Comparison of ENCODE assay signal across 32 cellular contexts in genomic region chr21:41542727-41543126, GRCh38. TPM values are rescaled to one million over a fixed set of nuclear protein-coding genes. Genes with fewer than 3 reads are reported as not detected.
DNase-seq lines count a peak whose midpoint lies in the region; ATAC-seq, FAIRE-seq and TF ChIP-seq lines count a peak whose summit lies in the region.
"Had no signal": no experiment of that assay in that cellular context is flagged by ENCODE, and none has a peak within 500 bp of the region (broad histone marks: within the 10 kb centered on the region; RNA-seq: fewer than 3 reads in every experiment).

No MANE protein-coding gene starts in this region.

- H3K79me1 ChIP-seq in H1 (ENCODE audit: low read depth, low read length): no peaks in the 10 kb centered on the region

- H4K5ac ChIP-seq in H1 (ENCODE audit: insufficient read length, low read depth, low read length): no peak overlapping the region

- no peak overlapping the region for H3K14ac ChIP-seq in H1 (ENCODE audit: insufficient read length)

- H4K91ac ChIP-seq in H1 (replicated peaks; ENCODE audit: insufficient read length, low read length): no peak overlapping the region

- DNase-seq in H1 (ENCODE audit: low read depth in 1 of 2, low spot score in 2 of 2): no peak
- DNase-seq in progenitor cell of endocrine pancreas (ENCODE audit: low spot score, unreplicated experiment): no peak
- no peak for DNase-seq in natural killer cell
- no peak for DNase-seq in cerebellar cortex (ENCODE audit: low spot score)
- no peak for DNase-seq in glutamatergic neuron
- DNase-seq: 8988T; ACHN; BE2C; C1 segment of cervical spinal cord; CD4-positive, alpha-beta memory T cell; CD4-positive, CD25-positive, alpha-beta regulatory T cell; CD8-positive, alpha-beta memory T cell; COR-L47; DMS 273 treated with DMSO at 0.1 percent for 48 hours; DMS153; DMS53; DMS79; DND-41; EL; GDM1 had no signal

- no peak overlapping the region for H2BK5ac ChIP-seq in H1 (ENCODE audit: low read depth, low read length)

- no peak overlapping the region for H3K4me3 ChIP-seq in HEK293 (ENCODE audit: low read depth, low read length)
- no peak overlapping the region for H3K4me3 ChIP-seq in H1 (ENCODE audit: extremely low read depth in 1 of 4, insufficient read depth in 2 of 4, low read depth in 3 of 4, low read length in 4 of 4)
- H3K4me3 ChIP-seq: BLaER1, GM12878 had no signal

- H3K27ac Mint-ChIP-seq in progenitor cell of endocrine pancreas (peak overlapping the region; percentile 71), natural killer cell (no peak overlapping the region), glutamatergic neuron (ENCODE audit: unreplicated experiment) (no peak overlapping the region)
- H3K27ac Mint-ChIP-seq: CD14-positive monocyte; CD4-positive, alpha-beta memory T cell; CD4-positive, CD25-positive, alpha-beta regulatory T cell; CD8-positive, alpha-beta memory T cell had no signal

- no peak overlapping the region for H3K23ac ChIP-seq in H1 (ENCODE audit: insufficient read length)

- CTCF ChIA-PET in HEK293 (lab: Yijun Ruan, JAX) (interaction anchor here (0.6 kb wide), 2 partner anchors 45 to 257 kb away, joined by 3 to 4 read pairs; no protein-coding TSS in a partner anchor), H1 (lab: Charles Lee; ENCODE audit: partially characterized antibody) (no interaction called here)

- H3K9me3 ChIP-seq in HEK293 (ENCODE audit: control insufficient read depth, insufficient read depth, low read depth, low read length): no peaks in the 10 kb centered on the region
- no peaks in the 10 kb centered on the region for H3K9me3 ChIP-seq in H1 (ENCODE audit: insufficient read depth in 2 of 2, low read depth in 1 of 2, low read length in 1 of 2)
- H3K9me3 ChIP-seq: BE2C, BLaER1 had no signal

- no peak overlapping the region for H3K18ac ChIP-seq in H1 (ENCODE audit: extremely low read depth, low read length)

- TF ChIP-seq RAD21 in H1 (IDR thresholded peaks at IDR 0.05 in 1 of 2, conservative IDR thresholded peaks at IDR 0.05 in 1 of 2; ENCODE audit: low read depth in 2 of 2, low read length in 2 of 2): no peak

- H3K4me1 ChIP-seq in HEK293 (ENCODE audit: control insufficient read depth, insufficient read depth, low read length) (no peaks in the 10 kb centered on the region), H1 (replicated peaks in 1 of 4; ENCODE audit: control insufficient read depth in 3 of 4, insufficient read depth in 4 of 4, low read length in 3 of 4) (peaks cover 0 to 3% (median 2%) of the 10 kb centered on the region in 4 experiments; a peak in 1 of 7 replicates)
- H3K4me1 ChIP-seq: BE2C, BLaER1 had no signal

- no peak overlapping the region for H2BK120ac ChIP-seq in H1 (replicated peaks; ENCODE audit: low read depth, low read length)

- H3K4me3 Mint-ChIP-seq in progenitor cell of endocrine pancreas (ENCODE audit: low read depth) (no peak overlapping the region), natural killer cell (no peak overlapping the region), glutamatergic neuron (ENCODE audit: unreplicated experiment) (no peak overlapping the region)
- H3K4me3 Mint-ChIP-seq: CD14-positive monocyte; CD4-positive, alpha-beta memory T cell; CD4-positive, CD25-positive, alpha-beta regulatory T cell; CD8-positive, alpha-beta memory T cell had no signal

- TF ChIP-seq EP300 in H1 (IDR thresholded peaks at IDR 0.05; ENCODE audit: borderline replicate concordance in 1 of 2, low read depth in 2 of 2, low read length in 2 of 2): no peak

- no peaks in the 10 kb centered on the region for H4K20me1 ChIP-seq in H1 (replicated peaks in 1 of 2; ENCODE audit: control insufficient read depth in 1 of 2, insufficient read depth in 2 of 2, low read length in 2 of 2)
- H4K20me1 ChIP-seq: BLaER1 had no signal

- H2BK15ac ChIP-seq in H1 (ENCODE audit: low read length): no peak overlapping the region

- WGBS in H1 (ENCODE audit: extremely low coverage in 1 of 2, insufficient coverage in 1 of 2, insufficient read length in 1 of 2, insufficient replicate concordance in 2 of 2, low coverage in 1 of 2, low lambda C conversion rate in 2 of 2, missing lambda C conversion rate in 1 of 2), 2 experiments: 69% methylated on average over 6 of the region's 9 CpGs; no CpG with 5 or more reads in 1 of the 2 experiments

- intact Hi-C loops in natural killer cell (cut with micrococcal nuclease): no loop called here

- no peak for ATAC-seq in natural killer cell
- no peak for ATAC-seq in HG02678 (IDR thresholded peaks at IDR 0.05; ENCODE audit: unreplicated experiment)
- ATAC-seq: GM12878 had no signal

- no peak for TF ChIP-seq POLR2A in H1 (IDR thresholded peaks at IDR 0.05; ENCODE audit: control extremely low read depth in 1 of 2, low read depth in 2 of 2, low read length in 2 of 2)

- no peak overlapping the region for H3K4ac ChIP-seq in H1 (replicated peaks; ENCODE audit: insufficient read length, low read depth, low read length)

- H3K9me3 Mint-ChIP-seq in progenitor cell of endocrine pancreas (ENCODE audit: low read depth) (no peaks in the 10 kb centered on the region), natural killer cell (no peaks in the 10 kb centered on the region), glutamatergic neuron (ENCODE audit: unreplicated experiment) (peaks cover 2% of the 10 kb centered on the region)
- H3K9me3 Mint-ChIP-seq: CD14-positive monocyte; CD4-positive, alpha-beta memory T cell; CD8-positive, alpha-beta memory T cell had no signal

- H2AFZ ChIP-seq in H1 (ENCODE audit: low read length): peak overlapping the region; percentile 31; the same call in 1 of the 2 replicates

- H3K36me3 Mint-ChIP-seq in progenitor cell of endocrine pancreas (ENCODE audit: insufficient read depth): no peaks in the 10 kb centered on the region
- no peaks in the 10 kb centered on the region for H3K36me3 Mint-ChIP-seq in natural killer cell
- no peaks in the 10 kb centered on the region for H3K36me3 Mint-ChIP-seq in glutamatergic neuron (ENCODE audit: unreplicated experiment)
- H3K36me3 Mint-ChIP-seq: CD14-positive monocyte; CD4-positive, alpha-beta memory T cell; CD4-positive, CD25-positive, alpha-beta regulatory T cell; CD8-positive, alpha-beta memory T cell had no signal

- no peaks in the 10 kb centered on the region for H3K27me3 ChIP-seq in H1 (replicated peaks in 1 of 4; ENCODE audit: control insufficient read depth in 3 of 4, extremely low read depth in 1 of 4, insufficient read depth in 3 of 4, low read length in 3 of 4)
- H3K27me3 ChIP-seq: BE2C, BLaER1 had no signal

- no peak overlapping the region for H3K4me2 ChIP-seq in H1 (ENCODE audit: insufficient read depth in 1 of 2, low read depth in 2 of 2, low read length in 2 of 2)
- H3K4me2 ChIP-seq: BLaER1 had no signal

- no peak overlapping the region for H2BK20ac ChIP-seq in H1 (ENCODE audit: low read length)

- H2BK12ac ChIP-seq in H1 (ENCODE audit: low read depth, low read length): no peak overlapping the region

- no peak for TF ChIP-seq CTCF in HEK293 (tag by site-specific recombination; IDR thresholded peaks at IDR 0.05)
- TF ChIP-seq CTCF in VCaP (conservative IDR thresholded peaks at IDR 0.05): no peak
- no peak for TF ChIP-seq CTCF in H1 (IDR thresholded peaks at IDR 0.05; ENCODE audit: control extremely low read depth in 1 of 3, insufficient read depth in 1 of 3, low read depth in 1 of 3, low read length in 3 of 3)
- no peak for TF ChIP-seq CTCF in progenitor cell of endocrine pancreas (IDR thresholded peaks at IDR 0.05; ENCODE audit: unreplicated experiment)
- TF ChIP-seq CTCF in natural killer cell (IDR thresholded peaks at IDR 0.05): no peak
- TF ChIP-seq CTCF in glutamatergic neuron (IDR thresholded peaks at IDR 0.05; ENCODE audit: partially characterized antibody, unreplicated experiment): no peak

- H3K36me3 ChIP-seq in HEK293 (ENCODE audit: control insufficient read depth in 2 of 2, insufficient read depth in 1 of 2, low read length in 2 of 2): no peaks in the 10 kb centered on the region
- no peaks in the 10 kb centered on the region for H3K36me3 ChIP-seq in H1 (ENCODE audit: control insufficient read depth in 2 of 4, insufficient read depth in 4 of 4, low read length in 3 of 4)
- H3K36me3 ChIP-seq: BE2C, BLaER1 had no signal

- H3K9ac ChIP-seq in H1 (replicated peaks in 1 of 4; ENCODE audit: extremely low read depth in 1 of 4, low read depth in 3 of 4, low read length in 3 of 4): no peak overlapping the region
- H3K9ac ChIP-seq: BLaER1 had no signal

- H4K8ac ChIP-seq in H1 (ENCODE audit: extremely low read depth, insufficient read depth, low read length): no peak overlapping the region

- H3K27me3 Mint-ChIP-seq in progenitor cell of endocrine pancreas: peaks cover 31% of the 10 kb centered on the region
- peaks cover 9 to 21% of the 10 kb centered on the region in 2 donors for H3K27me3 Mint-ChIP-seq in natural killer cell (ENCODE audit: low read depth in 2 of 2)
- no peaks in the 10 kb centered on the region for H3K27me3 Mint-ChIP-seq in glutamatergic neuron (ENCODE audit: unreplicated experiment)

- no peak overlapping the region for H3K56ac ChIP-seq in H1 (replicated peaks; ENCODE audit: insufficient read length, low read depth, low read length)

- H3K27ac ChIP-seq in HEK293 (ENCODE audit: extremely low read depth, low read depth, low read length): no peak overlapping the region
- H3K27ac ChIP-seq in VCaP: peak overlapping the region; percentile 98; the same call in 1 of the 2 replicates
- H3K27ac ChIP-seq in H1 (ENCODE audit: low read depth, low read length): no peak overlapping the region
- H3K27ac ChIP-seq: BLaER1 had no signal

- no peaks in the 10 kb centered on the region for H3K79me2 ChIP-seq in H1 (ENCODE audit: control insufficient read depth in 1 of 2, insufficient read depth in 2 of 2, low read length in 2 of 2)

- no peak overlapping the region for H2AK5ac ChIP-seq in H1 (ENCODE audit: low read depth, low read length)

- no peak for FAIRE-seq in H1 (lab: Jason Lieb, UNC)
- FAIRE-seq: A204.1, GM12878, GM12892, GM18507 had no signal

- POLR2A ChIA-PET in HEK293 (lab: Yijun Ruan, JAX): no interaction called here
- POLR2A ChIA-PET in H1 (lab: Charles Lee; ENCODE audit: partially characterized antibody): no interaction called here

- no peaks in the 10 kb centered on the region for H3K23me2 ChIP-seq in H1 (ENCODE audit: low read depth, low read length)

- H3K4me1 Mint-ChIP-seq in progenitor cell of endocrine pancreas (ENCODE audit: low read depth): peaks cover 2% of the 10 kb centered on the region
- no peaks in the 10 kb centered on the region for H3K4me1 Mint-ChIP-seq in natural killer cell
- no peaks in the 10 kb centered on the region for H3K4me1 Mint-ChIP-seq in glutamatergic neuron (ENCODE audit: low read depth, unreplicated experiment)

RNA-seq across cellular contexts. Expression of gene TMPRSS2, which starts 34.8 kb away (rescaled TPM):
- total RNA-seq in H1 (2021; fragmentation: NEBNext Ultra II Directional; extraction: Animal tissue kit (Norgen Biotek cat#: 25700)): 9.2 and 13.2 TPM in 2 replicates
- 10.5 and 11.0 TPM in 2 replicates for polyA plus RNA-seq in H1 (2011; rRNA removed)
- 10.5 TPM for polyA plus RNA-seq in H1 (2011; cell fraction: cytosol; rRNA removed)
- 11.6 TPM for polyA plus RNA-seq in H1 (2011; cell fraction: nucleus; rRNA removed)
- polyA plus RNA-seq in H1 (2012, experiment 1 of 2): 10.1 to 11.1 TPM (median 10.6 TPM) in 4 replicates
- 4.4 TPM for polyA plus RNA-seq in H1 (2012, experiment 2 of 2)
- polyA plus RNA-seq in H1 (2013, experiment 1 of 2): 4.3 TPM
- polyA plus RNA-seq in H1 (2013, experiment 2 of 2): 3.7 TPM
- polyA minus RNA-seq in H1 (2011; rRNA and poly(A)+ RNA removed): 11.0 and 12.8 TPM in 2 replicates
- polyA minus RNA-seq in H1 (2011; cell fraction: cytosol; rRNA and poly(A)+ RNA removed): 4.9 TPM
- polyA minus RNA-seq in H1 (2011; cell fraction: nucleus; rRNA and poly(A)+ RNA removed): 10.0 TPM
- 23.7 and 29.4 TPM in 2 replicates for total RNA-seq in progenitor cell of endocrine pancreas
- total RNA-seq in natural killer cell: not detected
- total RNA-seq in glutamatergic neuron (ENCODE audit: unreplicated experiment): not detected
- total RNA-seq: A673; CD4-positive, alpha-beta memory T cell; CD4-positive, CD25-positive, alpha-beta regulatory T cell; CD8-positive, alpha-beta memory T cell; G401 had no signal
- polyA plus RNA-seq: AG04450; CD14-positive monocyte; CD4-positive, alpha-beta memory T cell; CD4-positive, CD25-positive, alpha-beta regulatory T cell; CD8-positive, alpha-beta memory T cell had no signal

Comparison
In these comparisons a context has a peak if more than half of its experiments do, and no peak if none do; other contexts are left out.
1. RNA of gene TMPRSS2, which starts 34.8 kb away (total RNA-seq): 23.7 to 29.4 TPM in progenitor cell of endocrine pancreas and 9.2 to 13.2 TPM in H1; not detected in natural killer cell and not detected in glutamatergic neuron (single experiment); every median in the first group is over 10 times any median in the second.